In genomic region chr14:102184678-102185040, GRCh38 we compare ENCODE assay signal across 15 cellular contexts. TPM values are rescaled to one million over a fixed set of nuclear protein-coding genes. Genes with fewer than 3 reads are reported as not detected.
DNase-seq lines count a peak whose midpoint lies in the region; ATAC-seq and TF ChIP-seq lines count a peak whose summit lies in the region.
"Had no signal": no experiment of that assay in that cellular context is flagged by ENCODE, and none has a peak within 500 bp of the region (broad histone marks: within the 10 kb centered on the region; RNA-seq: fewer than 3 reads in every experiment).

No MANE protein-coding gene starts in this region.

- ATAC-seq in GM21526 (IDR thresholded peaks at IDR 0.05; ENCODE audit: low FRiP score, unreplicated experiment) = no peak

- H3K79me2 ChIP-seq in MM.1S (ENCODE audit: low read length) = peaks cover 45% of the 10 kb centered on the region

- H3K9me3 Mint-ChIP-seq in CD14-positive monocyte (no peaks in the 10 kb centered on the region), brain (no peaks in the 10 kb centered on the region)

- no peaks in the 10 kb centered on the region; the same call in 1 of the 2 replicates for H3F3A ChIP-seq in MM.1S (ENCODE audit: insufficient read depth, low read length)

- H3K4me1 Mint-ChIP-seq in CD14-positive monocyte (peaks cover 6% of the 10 kb centered on the region), brain (peaks cover 84% of the 10 kb centered on the region)

- no peak overlapping the region for H3K9ac ChIP-seq in MM.1S (ENCODE audit: low read length)
- H3K9ac ChIP-seq: BLaER1 had no signal

- H3K9me3 ChIP-seq in HEK293 (ENCODE audit: control insufficient read depth, insufficient read depth, low read depth, low read length) = no peaks in the 10 kb centered on the region
- H3K9me3 ChIP-seq in MM.1S (replicated peaks; ENCODE audit: insufficient read depth, low read length) = no peaks in the 10 kb centered on the region
- H3K9me3 ChIP-seq: BLaER1, pancreas, spleen had no signal

- POLR2A ChIA-PET in HEK293 (lab: Yijun Ruan, JAX) = no interaction called here

- H3K27ac Mint-ChIP-seq in CD14-positive monocyte (peak overlapping the region in 5 of 7 donors; percentile 7 to 46 (median 38)), brain (peak overlapping the region; percentile 85 to 96 (median 94))

- H4K20me1 ChIP-seq in MM.1S (ENCODE audit: insufficient read depth, low read length) = no peaks in the 10 kb centered on the region

- CTCF ChIA-PET in HEK293 (lab: Yijun Ruan, JAX) = interaction anchor here (1.3 kb wide), 1 partner anchor 28 kb away, joined by 3 read pairs; no protein-coding TSS in a partner anchor

- H3K27me3 ChIP-seq in MM.1S (replicated peaks; ENCODE audit: insufficient read depth, low read length) = no peaks in the 10 kb centered on the region
- H3K27me3 ChIP-seq: BLaER1, pancreas, spleen had no signal

- H3K4me2 ChIP-seq in MM.1S (ENCODE audit: low read depth, low read length) = no peak overlapping the region
- H3K4me2 ChIP-seq: BLaER1 had no signal

- TF ChIP-seq CTCF in CD14-positive monocyte (IDR thresholded peaks at IDR 0.05) = no peak
- no peak for TF ChIP-seq CTCF in HEK293 (tag by site-specific recombination; IDR thresholded peaks at IDR 0.05)
- TF ChIP-seq CTCF in brain (conservative IDR thresholded peaks at IDR 0.05) = no peak
- TF ChIP-seq CTCF in MM.1S (IDR thresholded peaks at IDR 0.05; ENCODE audit: low read length) = no peak

- intact Hi-C loops in CD14-positive monocyte (cut with micrococcal nuclease) = no loop called here

- H3K4me3 ChIP-seq in HEK293 (ENCODE audit: low read depth, low read length) = no peak overlapping the region
- no peak overlapping the region for H3K4me3 ChIP-seq in MM.1S (ENCODE audit: low read length)
- H3K4me3 ChIP-seq: BLaER1, pancreas, spleen had no signal

- H3K36me3 ChIP-seq in HEK293 (ENCODE audit: control insufficient read depth in 2 of 2, insufficient read depth in 1 of 2, low read length in 2 of 2) (no peaks in the 10 kb centered on the region; a peak in 1 of 3 replicates), MM.1S (replicated peaks; ENCODE audit: insufficient read depth, low read length) (no peaks in the 10 kb centered on the region)
- H3K36me3 ChIP-seq: pancreas, spleen had no signal

- H2AFZ ChIP-seq in MM.1S (ENCODE audit: low read length) = no peak overlapping the region

- H3K27me3 Mint-ChIP-seq in CD14-positive monocyte (ENCODE audit: low read depth in 3 of 3) = no peaks in the 10 kb centered on the region
- no peaks in the 10 kb centered on the region for H3K27me3 Mint-ChIP-seq in brain

- H3K9me2 ChIP-seq in MM.1S (replicated peaks; ENCODE audit: insufficient read depth, low read length) = no peaks in the 10 kb centered on the region

- peaks cover 9 to 11% of the 10 kb centered on the region in 2 donors for H3K36me3 Mint-ChIP-seq in CD14-positive monocyte
- H3K36me3 Mint-ChIP-seq in brain = no peaks in the 10 kb centered on the region

- peaks cover 40% of the 10 kb centered on the region for H3K4me1 ChIP-seq in HEK293 (ENCODE audit: control insufficient read depth, insufficient read depth, low read length)
- H3K4me1 ChIP-seq in MM.1S (ENCODE audit: low read length) = no peaks in the 10 kb centered on the region

- DNase-seq in CD14-positive monocyte (ENCODE audit: low spot score) = no peak
- peak; percentile 67 for DNase-seq in pons (ENCODE audit: low spot score)
- no peak for DNase-seq in GM03348 (ENCODE audit: low spot score)
- DNase-seq in MM.1S = no peak
- DNase-seq: activated CD4-positive, alpha-beta T cell treated with anti-CD3 and anti-CD28 coated beads, Interleukin-2, amount 50 U/mL, for 4 hours; activated gamma-delta T cell treated with Interleukin-2 at 50 U/mL for 16 hours; effector memory CD4-positive, alpha-beta T cell; NCI-H1694 treated with DMSO at 0.1 percent for 48 hours; pancreas; spleen; stimulated activated naive CD4-positive, alpha-beta T cell treated with Interleukin-2 at 50 U/mL for 16 hours had no signal

- no peak overlapping the region for H3K27ac ChIP-seq in HEK293 (ENCODE audit: extremely low read depth, low read depth, low read length)
- no peak overlapping the region for H3K27ac ChIP-seq in MM.1S (ENCODE audit: low read length)
- H3K27ac ChIP-seq: BLaER1, pancreas had no signal

- H3K4me3 Mint-ChIP-seq in CD14-positive monocyte (no peak overlapping the region), brain (peak overlapping the region; percentile 53 to 76 (median 65))

TF ChIP-seq in HEK293, 187 proteins besides CTCF, POLR2A, EP300 and RAD21:
- no peak for TF ChIP-seq ZEB2 (tag by site-specific recombination; IDR thresholded peaks at IDR 0.05)
- peak; percentile 21; the same call in 1 of the 2 replicates for TF ChIP-seq PRDM10 (tag by site-specific recombination; IDR thresholded peaks at IDR 0.05)

RNA-seq across cellular contexts. Expression of gene WDR20, which starts 45.0 kb away (rescaled TPM):
- polyA plus RNA-seq in CD14-positive monocyte (1 to 10 TPM; 7.4 to 9.0 TPM), brain (ENCODE audit: insufficient read depth, low read depth, low replicate concordance) (15.6 TPM)

Comparison
In these comparisons a context has a peak if more than half of its experiments do, and no peak if none do; other contexts are left out.
1. H3K4me3 Mint-ChIP-seq: peak in brain (5 of 5); none in CD14-positive monocyte (0 of 2).